Comparison of ENCODE assay signal across 23 cellular contexts in the genomic region with DNA sequence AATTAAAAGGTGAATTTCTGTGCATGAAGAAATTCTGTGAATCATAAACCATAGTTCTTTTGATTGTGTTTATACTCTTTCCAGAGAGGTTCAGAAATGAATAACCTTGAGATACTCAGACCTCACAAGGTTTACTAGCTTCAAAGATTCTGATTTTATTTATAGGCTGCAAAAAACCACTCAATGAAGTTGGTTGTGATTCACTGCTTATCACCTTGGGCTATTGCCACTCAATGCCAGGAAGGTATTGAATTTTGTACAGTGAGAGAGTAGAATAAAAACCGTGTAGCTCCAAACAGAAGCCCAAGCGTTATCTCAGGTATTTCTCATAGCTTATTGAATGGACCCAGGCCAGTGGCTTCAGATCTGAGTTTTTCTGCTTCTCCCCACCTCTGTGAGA.
"Had no signal": no experiment of that assay in that cellular context is flagged by ENCODE, and none has a peak within 500 bp of the region (broad histone marks: within the 10 kb centered on the region; RNA-seq: fewer than 3 reads in every experiment).

No MANE protein-coding gene starts in this region.

- DNase-seq: activated CD4-positive, alpha-beta memory T cell treated with anti-CD3 and anti-CD28 coated beads, Interleukin-2, amount 10 ng/mL, durations not matched to agents 7 days and 5 days; activated CD4-positive, alpha-beta T cell treated with anti-CD3 and anti-CD28 coated beads, Interleukin-2, amount 10 ng/mL, durations not matched to agents 7 days and 5 days; activated CD4-positive, CD25-positive, alpha-beta regulatory T cell treated with anti-CD3 and anti-CD28 coated beads, Interleukin-2, amount 50 U/mL, for 72 hours; activated CD8-positive, alpha-beta memory T cell treated with anti-CD3 and anti-CD28 coated beads, Interleukin-2, amount 50 U/mL, for 48 hours; activated naive CD8-positive, alpha-beta T cell treated with anti-CD3 and anti-CD28 coated beads, Interleukin-2, amount 50 U/mL, for 24 hours; activated T-cell treated with anti-CD3 and anti-CD28 coated beads, Interleukin-2, amount 50 U/mL, for 4 hours; caudate nucleus; endodermal cell; foreskin melanocyte; glutamatergic neuron; lower lobe of right lung; mesendoderm; natural killer cell; occipital lobe; right lobe of liver; stimulated activated CD4-positive, alpha-beta T cell treated with anti-CD3 and anti-CD28 coated beads, Interleukin-2, amount 100 ng/mL, for 48 hours; stimulated activated naive CD8-positive, alpha-beta T cell treated with anti-CD3 and anti-CD28 coated beads, Interleukin-15, Interleukin-2, amounts not matched to agents 100 U/mL and 50 U/mL, for 24 hours; T-helper 2 cell; testis; transverse colon had no signal

- H3K4me3 ChIP-seq: esophagus muscularis mucosa, hepatocyte, lower lobe of right lung, neural progenitor cell, right lobe of liver, testis, transverse colon had no signal

- H3K4me1 ChIP-seq: esophagus muscularis mucosa, lower lobe of right lung, right lobe of liver, testis, transverse colon had no signal

- ATAC-seq: activated naive CD8-positive, alpha-beta T cell treated with anti-CD3 and anti-CD28 coated beads, Interleukin-2, amount 50 U/mL, for 24 hours; activated T-cell treated with anti-CD3 and anti-CD28 coated beads, Interleukin-2, amount 50 U/mL, for 4 hours; lower lobe of right lung; natural killer cell; right lobe of liver; stimulated activated naive CD8-positive, alpha-beta T cell treated with anti-CD3 and anti-CD28 coated beads, Interleukin-15, Interleukin-2, amounts not matched to agents 100 U/mL and 50 U/mL, for 24 hours had no signal

- H3K27ac ChIP-seq: esophagus muscularis mucosa, hepatocyte, lower lobe of right lung, neural progenitor cell, right lobe of liver, testis, transverse colon had no signal

- H3K36me3 ChIP-seq: esophagus muscularis mucosa, lower lobe of right lung, neural progenitor cell, right lobe of liver, transverse colon had no signal

- H3K27me3 ChIP-seq: esophagus muscularis mucosa, hepatocyte, neural progenitor cell, right lobe of liver, testis, transverse colon had no signal

- H3K9me3 ChIP-seq: esophagus muscularis mucosa, lower lobe of right lung, right lobe of liver, testis, transverse colon had no signal
